8 cellular contexts compared by ENCODE assay signal in genomic region chr15:57706405-57707209, GRCh38. TPM values are rescaled to one million over a fixed set of nuclear protein-coding genes. Genes with fewer than 3 reads are reported as not detected.
DNase-seq lines count a peak whose midpoint lies in the region; ATAC-seq and TF ChIP-seq lines count a peak whose summit lies in the region.

Gene POLR2M, plus strand, starts transcription at chr15:57706714. Its CDS starts 129 bp downstream, at chr15:57706843.

- peak within 1 kb of the TSS; percentile 93 for H3K4me3 Mint-ChIP-seq in T-helper 17 cell

- DNase-seq in NCI-H1694 treated with DMSO at 0.1 percent for 48 hours (lab: John Stamatoyannopoulos, UW) (peak; percentile 93), T-helper 17 cell (peak; percentile 70 to 81 (median 80)), amygdala (lab: John Stamatoyannopoulos, UW) (peak in 55 of 56 donors; percentile 47 to 97 (median 89)), left ventricle myocardium superior (peak; percentile 96), prostate gland (ENCODE audit: low spot score) (peak; percentile 94)

- under 1% methylated on average over 70 of the region's 70 CpGs for WGBS in prostate gland
- WGBS in urinary bladder, result 3% methylated on average over 70 of the region's 70 CpGs

- peak; percentile 96 for ATAC-seq in HG02885 (IDR thresholded peaks at IDR 0.05; ENCODE audit: poor library complexity, unreplicated experiment)
- peak; percentile 90 for ATAC-seq in T-helper 17 cell
- ATAC-seq in left ventricle myocardium superior, result peak; percentile 92

- TF ChIP-seq POLR2A in GM15510 (IDR thresholded peaks at IDR 0.05; ENCODE audit: borderline replicate concordance, extremely low read depth, insufficient read length) (peak; percentile 62), prostate gland (IDR thresholded peaks at IDR 0.05) (peak; percentile 70)

- no peaks in the 10 kb centered on the region for H3K9me3 ChIP-seq in T-helper 17 cell (ENCODE audit: control insufficient read depth, low read length, poor library complexity, severe bottlenecking)
- H3K9me3 ChIP-seq in prostate gland, result no peaks in the 10 kb centered on the region

- peak within 1 kb of the TSS; percentile 95 for H3K27ac Mint-ChIP-seq in T-helper 17 cell

- H3K27ac ChIP-seq in prostate gland (peak within 1 kb of the TSS; percentile 91 to 94), urinary bladder (ENCODE audit: low read depth) (peak within 1 kb of the TSS; percentile 92)

- H3K4me3 ChIP-seq in prostate gland, result peak within 1 kb of the TSS; percentile 77 to 79
- H3K4me3 ChIP-seq in urinary bladder (ENCODE audit: low read depth, low read length), result peak within 1 kb of the TSS; percentile 75

- TF ChIP-seq CTCF in prostate gland (IDR thresholded peaks at IDR 0.05), result no peak

- H3K27me3 ChIP-seq in prostate gland (replicated peaks; ENCODE audit: insufficient read depth), result no peaks in the 10 kb centered on the region

- H3K36me3 Mint-ChIP-seq in T-helper 17 cell (ENCODE audit: low read depth), result peaks cover 7% of the 10 kb centered on the region

- peaks cover 49% of the 10 kb centered on the region for H3K4me1 Mint-ChIP-seq in T-helper 17 cell

- H3K4me1 ChIP-seq in prostate gland (replicated peaks) (no peaks in the 10 kb centered on the region), urinary bladder (ENCODE audit: insufficient read depth) (no peaks in the 10 kb centered on the region)

- no peaks in the 10 kb centered on the region for H3K27me3 Mint-ChIP-seq in T-helper 17 cell

- H3K36me3 ChIP-seq in prostate gland (no peaks in the 10 kb centered on the region), urinary bladder (ENCODE audit: insufficient read depth) (no peaks in the 10 kb centered on the region)

- intact Hi-C loops in left ventricle myocardium superior (cut with micrococcal nuclease) (no loop called here), prostate gland (cut with DNase I) (no loop called here)

RNA-seq across cellular contexts. Expression of gene POLR2M, which starts in this region (rescaled TPM):
- total RNA-seq in T-helper 17 cell, result 10 to 100 TPM; 60.8 to 86.1 TPM
- total RNA-seq in left ventricle myocardium superior, result 42.2 TPM
- total RNA-seq in prostate gland, result 100 to 1,000 TPM; 148 to 172 TPM
- 320 TPM for total RNA-seq in urinary bladder
- 195 TPM for polyA plus RNA-seq in urinary bladder

Comparison
In these comparisons a context has a peak if more than half of its experiments do, and no peak if none do; other contexts are left out.
1. Peak in every context shown above with its lines: DNase-seq, ATAC-seq, H3K4me3 ChIP-seq and H3K27ac ChIP-seq.